18 cellular contexts compared by ENCODE assay signal in genomic region chr2:70870790-70871189, GRCh38. TPM values are rescaled to one million over a fixed set of nuclear protein-coding genes. Genes with fewer than 3 reads are reported as not detected.
DNase-seq lines count a peak whose midpoint lies in the region; ATAC-seq, FAIRE-seq and TF ChIP-seq lines count a peak whose summit lies in the region.
"Had no signal": no experiment of that assay in that cellular context is flagged by ENCODE, and none has a peak within 500 bp of the region (broad histone marks: within the 10 kb centered on the region; RNA-seq: fewer than 3 reads in every experiment).

No MANE protein-coding gene starts in this region.

- no peak for TF ChIP-seq EP300 in Ishikawa (IDR thresholded peaks at IDR 0.05; ENCODE audit: borderline replicate concordance)
- no peak for TF ChIP-seq EP300 in transverse colon (IDR thresholded peaks at IDR 0.05; ENCODE audit: low read depth)

- intact Hi-C loops in kidney (cut with DNase I) (loop anchor here (5.0 kb wide), 1 partner anchor 77 kb away; no protein-coding TSS in a partner anchor), transverse colon (cut with DNase I; ENCODE audit: low total_unique reads) (loop anchor here (5.0 kb wide), 2 partner anchors 47 to 72 kb away; no protein-coding TSS in a partner anchor)

- TF ChIP-seq CTCF in kidney (IDR thresholded peaks at IDR 0.05; ENCODE audit: borderline replicate concordance, extremely low read depth, insufficient read depth) = no peak
- TF ChIP-seq CTCF in transverse colon (IDR thresholded peaks at IDR 0.05) = no peak

- H3K36me3 ChIP-seq in kidney (ENCODE audit: control insufficient read depth in 1 of 2, insufficient read depth in 2 of 2, low read length in 2 of 2) = no peaks in the 10 kb centered on the region
- no peaks in the 10 kb centered on the region for H3K36me3 ChIP-seq in transverse colon
- H3K36me3 ChIP-seq: BLaER1 had no signal

- H3K27ac ChIP-seq in kidney (ENCODE audit: low read depth in 2 of 2, low read length in 2 of 2) (no peak overlapping the region), transverse colon (no peak overlapping the region)
- H3K27ac ChIP-seq: BLaER1 had no signal

- in situ Hi-C loops in transverse colon (cut with MboI; ENCODE audit: low pct_ligation_motif_present in 1 of 4, low pct_unique_long_range_greater_than_20kb in 1 of 4, low sequenced_read_pairs in 3 of 4) = loop anchor here in 2 of 4 donors (10.0 kb wide), 1 partner anchor 74 kb away; no protein-coding TSS in a partner anchor

- FAIRE-seq in kidney (lab: Jason Lieb, UNC) (no peak), HTR-8/SVneo (lab: Jason Lieb, UNC) (no peak)
- FAIRE-seq: D721Med, H54 had no signal

- H3K4me1 ChIP-seq in kidney (ENCODE audit: control insufficient read depth in 1 of 2, insufficient read depth in 1 of 2, low read depth in 1 of 2, low read length in 2 of 2) (peaks cover 5% of the 10 kb centered on the region in 2 donors), transverse colon (peaks cover 0 to 7% (median 1%) of the 10 kb centered on the region in 4 donors)

- peaks cover 49% of the 10 kb centered on the region for H3K27me3 ChIP-seq in transverse colon
- H3K27me3 ChIP-seq: BLaER1 had no signal

- H3K9me3 ChIP-seq in kidney (ENCODE audit: control insufficient read depth in 1 of 2, low read length in 2 of 2) (no peaks in the 10 kb centered on the region), transverse colon (no peaks in the 10 kb centered on the region)
- H3K9me3 ChIP-seq: BLaER1 had no signal

- no peak overlapping the region for H3K4me3 ChIP-seq in kidney (ENCODE audit: low read length in 2 of 2)
- no peak overlapping the region for H3K4me3 ChIP-seq in transverse colon
- H3K4me3 ChIP-seq: BLaER1 had no signal

- no peak for TF ChIP-seq RAD21 in Ishikawa (IDR thresholded peaks at IDR 0.05; ENCODE audit: low read depth)

- H3K9ac ChIP-seq in kidney (ENCODE audit: low read length in 2 of 2) = no peak overlapping the region
- H3K9ac ChIP-seq: BLaER1 had no signal

- 60% methylated on average over 5 of the region's 5 CpGs; no CpG with 5 or more reads in 1 of the 2 donors for WGBS in transverse colon (ENCODE audit: low coverage in 1 of 2), 2 donors

- ATAC-seq in GM18873 (IDR thresholded peaks at IDR 0.05; ENCODE audit: low FRiP score, unreplicated experiment) = no peak

- DNase-seq in NCI-H748 (lab: John Stamatoyannopoulos, UW; ENCODE audit: unreplicated experiment) (peak; percentile 4), NCI-H748 treated with DMSO at 0.1 percent for 48 hours (lab: John Stamatoyannopoulos, UW) (no peak), NCI-H345 treated with DMSO at 0.1 percent for 48 hours (lab: John Stamatoyannopoulos, UW; ENCODE audit: unreplicated experiment) (peak; percentile 18), kidney (peak; percentile 12), HTR-8/SVneo (ENCODE audit: insufficient read length, low spot score) (no peak), transverse colon (no peak)

- TF ChIP-seq POLR2A in transverse colon (IDR thresholded peaks at IDR 0.05) = no peak

TF ChIP-seq in Ishikawa, 13 proteins besides CTCF, POLR2A, EP300 and RAD21:
- TF ChIP-seq CEBPB (IDR thresholded peaks at IDR 0.05) (no peak), NFIC (IDR thresholded peaks at IDR 0.05) (peak; percentile 57; the same call in 1 of the 2 replicates)

RNA-seq across cellular contexts. Expression of gene VAX2, which starts 29.6 kb away (rescaled TPM):
- total RNA-seq in kidney (2.6 TPM), transverse colon (not detected)
- polyA plus RNA-seq in kidney (ENCODE audit: insufficient read depth, low read depth, low replicate concordance) = 0.71 TPM
- total RNA-seq: CD8-positive, alpha-beta memory T cell; OCI-LY7 had no signal
- polyA plus RNA-seq: CD8-positive, alpha-beta memory T cell; IgD-negative memory B cell had no signal

RNA-seq across cellular contexts. Expression of gene CD207, which starts 35.2 kb away (rescaled TPM):
- total RNA-seq in kidney (0.66 TPM), transverse colon (under 1 TPM in 1 of 4 donors, not detected in 3; 0.95 TPM)
- polyA plus RNA-seq in kidney (ENCODE audit: insufficient read depth, low read depth, low replicate concordance) = not detected
- total RNA-seq: A172; CD8-positive, alpha-beta memory T cell; HT-29; NCI-H460; OCI-LY7; RPMI7951 had no signal
- polyA plus RNA-seq: CD8-positive, alpha-beta memory T cell; IgD-negative memory B cell had no signal

RNA-seq across cellular contexts. Expression of gene CLEC4F, which starts 50.4 kb away (rescaled TPM):
- 0.72 TPM for total RNA-seq in kidney
- polyA plus RNA-seq in kidney (ENCODE audit: insufficient read depth, low read depth, low replicate concordance) = not detected
- under 1 TPM in 2 of 4 donors, not detected in 2; 0.14 to 0.32 TPM for total RNA-seq in transverse colon
- total RNA-seq: A172; CD8-positive, alpha-beta memory T cell; HT-29; NCI-H460; OCI-LY7; RPMI7951 had no signal
- polyA plus RNA-seq: CD8-positive, alpha-beta memory T cell; IgD-negative memory B cell had no signal

Comparison
In these comparisons a context has a peak if more than half of its experiments do, and no peak if none do; other contexts are left out.
1. DNase-seq: peak in NCI-H748 (single experiment), NCI-H345 treated with DMSO at 0.1 percent for 48 hours (single experiment) and kidney (single experiment); none in NCI-H748 treated with DMSO at 0.1 percent for 48 hours (single experiment), HTR-8/SVneo (single experiment) and transverse colon (single experiment).